28 cellular contexts compared by ENCODE assay signal in the genomic region with DNA sequence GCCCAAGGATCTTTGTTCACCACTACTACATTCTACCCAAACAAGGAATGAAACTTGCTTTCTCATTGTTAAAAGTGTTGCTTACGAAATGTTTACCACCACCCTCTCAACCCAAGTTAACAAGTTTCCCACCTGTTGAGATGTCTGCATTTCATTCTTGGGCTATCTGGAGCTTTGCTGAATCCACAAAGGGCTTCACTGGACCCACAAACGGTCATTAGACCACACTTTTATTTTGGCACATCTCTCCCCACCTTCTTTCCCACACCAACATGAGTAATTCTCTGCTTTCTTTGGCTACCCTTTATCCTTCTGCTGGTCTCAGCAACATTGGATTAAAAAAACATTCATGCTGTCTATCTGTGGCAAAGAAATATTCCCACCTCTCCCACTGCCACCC.
DNase-seq lines count a peak whose midpoint lies in the region; ATAC-seq, FAIRE-seq and TF ChIP-seq lines count a peak whose summit lies in the region.
"Had no signal": no experiment of that assay in that cellular context is flagged by ENCODE, and none has a peak within 500 bp of the region (broad histone marks: within the 10 kb centered on the region; RNA-seq: fewer than 3 reads in every experiment).

No MANE protein-coding gene starts in this region.

- no peaks in the 10 kb centered on the region for H3K9me3 Mint-ChIP-seq in astrocyte (ENCODE audit: unreplicated experiment)
- H3K9me3 Mint-ChIP-seq: CD4-positive, alpha-beta memory T cell had no signal

- H3K9ac ChIP-seq in HUES48 (ENCODE audit: low read depth, low read length) (no peak overlapping the region), astrocyte (ENCODE audit: low read length) (no peak overlapping the region)
- H3K9ac ChIP-seq: BLaER1 treated with 17β-estradiol and CSF1 and Interleukin-3, amounts not matched to agents 10 nM and 100 nM had no signal

- H3K36me3 ChIP-seq in HUES48 (ENCODE audit: control insufficient read depth, insufficient read depth, low read length) (no peaks in the 10 kb centered on the region), astrocyte (ENCODE audit: insufficient read depth, low read length) (no peaks in the 10 kb centered on the region)
- H3K36me3 ChIP-seq: BLaER1 treated with 17β-estradiol and CSF1 and Interleukin-3, amounts not matched to agents 10 nM and 100 nM had no signal

- no peak for FAIRE-seq in astrocyte (lab: Jason Lieb, UNC)
- FAIRE-seq: A549, GM12891, HepG2 had no signal

- no peak for ATAC-seq in HG02870 (IDR thresholded peaks at IDR 0.05; ENCODE audit: unreplicated experiment)
- ATAC-seq: A549, HCT116, HepG2, PC-3 had no signal

- H3K27ac Mint-ChIP-seq in astrocyte (ENCODE audit: unreplicated experiment): no peak overlapping the region
- H3K27ac Mint-ChIP-seq: CD4-positive, alpha-beta memory T cell had no signal

- no peak overlapping the region for H3K4me3 ChIP-seq in HUES48 (ENCODE audit: low read depth, low read length)
- H3K4me3 ChIP-seq in astrocyte (ENCODE audit: insufficient read depth, low read depth, low read length): no peak overlapping the region
- H3K4me3 ChIP-seq: A549; BLaER1 treated with 17β-estradiol and CSF1 and Interleukin-3, amounts not matched to agents 10 nM and 100 nM had no signal

- no peaks in the 10 kb centered on the region for H3K27me3 Mint-ChIP-seq in astrocyte (ENCODE audit: low read depth, unreplicated experiment)
- H3K27me3 Mint-ChIP-seq: CD4-positive, alpha-beta memory T cell had no signal

- no peaks in the 10 kb centered on the region for H3K36me3 Mint-ChIP-seq in astrocyte (ENCODE audit: low read depth, unreplicated experiment)
- H3K36me3 Mint-ChIP-seq: CD4-positive, alpha-beta memory T cell had no signal

- H3K4me1 ChIP-seq in HUES48 (ENCODE audit: control insufficient read depth, insufficient read depth, low read length): peaks cover 28% of the 10 kb centered on the region
- H3K4me1 ChIP-seq in astrocyte (ENCODE audit: insufficient read depth, low read length): no peaks in the 10 kb centered on the region
- H3K4me1 ChIP-seq: A549 had no signal

- H3K27ac ChIP-seq in HUES48 (ENCODE audit: low read depth, low read length) (peak overlapping the region; percentile 62), astrocyte (ENCODE audit: low read depth, low read length) (no peak overlapping the region)
- H3K27ac ChIP-seq: A549; BLaER1 treated with 17β-estradiol and CSF1 and Interleukin-3, amounts not matched to agents 10 nM and 100 nM had no signal

- TF ChIP-seq CTCF in astrocyte (IDR thresholded peaks at IDR 0.05; ENCODE audit: insufficient read depth, low read depth, low read length): no peak

- peaks cover 10% of the 10 kb centered on the region for H3K4me1 Mint-ChIP-seq in astrocyte (ENCODE audit: low read depth, unreplicated experiment)
- H3K4me1 Mint-ChIP-seq: CD4-positive, alpha-beta memory T cell had no signal

- H3K79me2 ChIP-seq in astrocyte (ENCODE audit: insufficient read depth, low read length): no peaks in the 10 kb centered on the region

- H3K27me3 ChIP-seq in HUES48 (ENCODE audit: control insufficient read depth, insufficient read depth, low read length): no peaks in the 10 kb centered on the region; the same call in 1 of the 2 replicates
- no peaks in the 10 kb centered on the region for H3K27me3 ChIP-seq in astrocyte (ENCODE audit: insufficient read depth, low read length)
- H3K27me3 ChIP-seq: BLaER1 treated with 17β-estradiol and CSF1 and Interleukin-3, amounts not matched to agents 10 nM and 100 nM had no signal

- no peaks in the 10 kb centered on the region for H4K20me1 ChIP-seq in astrocyte (ENCODE audit: insufficient read depth, low read length)

- H3K9me3 ChIP-seq in HUES48 (ENCODE audit: control insufficient read depth, insufficient read depth, low read length) (no peaks in the 10 kb centered on the region), astrocyte (ENCODE audit: insufficient read depth, low read depth, low read length) (no peaks in the 10 kb centered on the region)
- H3K9me3 ChIP-seq: A549; BLaER1 treated with 17β-estradiol and CSF1 and Interleukin-3, amounts not matched to agents 10 nM and 100 nM had no signal

- H3K4me2 ChIP-seq in astrocyte (ENCODE audit: low read length): no peak overlapping the region
- H3K4me2 ChIP-seq: A549; BLaER1 treated with 17β-estradiol and CSF1 and Interleukin-3, amounts not matched to agents 10 nM and 100 nM had no signal

- DNase-seq in astrocyte (ENCODE audit: low read depth): peak; percentile 32
- DNase-seq in myocyte (ENCODE audit: low read depth): peak; percentile 27
- no peak for DNase-seq in stimulated activated naive CD4-positive, alpha-beta T cell treated with Interleukin-2 at 50 U/mL for 16 hours (lab: John Stamatoyannopoulos, UW)
- no peak for DNase-seq in SK-N-DZ (ENCODE audit: low spot score)
- DNase-seq in NCI-H2171 (lab: John Stamatoyannopoulos, UW): no peak
- DNase-seq: AML-193; CD4-positive, alpha-beta memory T cell; COR-L47; DMS79; EL; GDM1; Karpas-422; NCI-H1092; NCI-H1417 treated with DMSO at 0.1 percent for 48 hours; NCI-H187; NCI-H2081 treated with DMSO at 0.1 percent for 48 hours; NCI-H446 treated with DMSO at 0.1 percent for 48 hours; NCI-H526; NCI-H82; NK-92 treated with Interleukin-12 subunit alpha and Interleukin-12 subunit beta, amount 100 ng/mL, for 24 hours; PC-3 had no signal

- no peak overlapping the region for H2AFZ ChIP-seq in astrocyte (ENCODE audit: low read depth, low read length)

- no peak overlapping the region for H3K4me3 Mint-ChIP-seq in astrocyte (ENCODE audit: unreplicated experiment)
- H3K4me3 Mint-ChIP-seq: CD4-positive, alpha-beta memory T cell had no signal

Comparison
In these comparisons a context has a peak if more than half of its experiments do, and no peak if none do; other contexts are left out.
1. DNase-seq: peak in astrocyte (single experiment) and myocyte (single experiment); none in stimulated activated naive CD4-positive, alpha-beta T cell treated with Interleukin-2 at 50 U/mL for 16 hours (single experiment), SK-N-DZ (single experiment) and NCI-H2171 (single experiment).